ENCODE assay signal across 8 cellular contexts in genomic region chr4:108620933-108621905, GRCh38. TPM values are rescaled to one million over a fixed set of nuclear protein-coding genes. Genes with fewer than 3 reads are reported as not detected.
DNase-seq lines count a peak whose midpoint lies in the region; ATAC-seq and TF ChIP-seq lines count a peak whose summit lies in the region.

No MANE protein-coding gene starts in this region.

- H3K27me3 Mint-ChIP-seq in natural killer cell (ENCODE audit: low read depth in 2 of 2) = no peaks in the 10 kb centered on the region

- H3K27me3 ChIP-seq in MG63 = no peaks in the 10 kb centered on the region

- peak overlapping the region; percentile 88 for H3K4me3 Mint-ChIP-seq in natural killer cell

- TF ChIP-seq CTCF in natural killer cell (IDR thresholded peaks at IDR 0.05) = no peak

- no peaks in the 10 kb centered on the region for H3K9me3 Mint-ChIP-seq in natural killer cell

- H3K36me3 ChIP-seq in MG63 = peaks cover 55% of the 10 kb centered on the region

- no peaks in the 10 kb centered on the region for H3K9me3 ChIP-seq in MG63

- H3K4me1 Mint-ChIP-seq in natural killer cell = peaks cover 31 to 45% of the 10 kb centered on the region in 2 donors

- peak overlapping the region; percentile 94 to 96 for H3K27ac Mint-ChIP-seq in natural killer cell

- peaks cover 15% of the 10 kb centered on the region for H3K36me3 Mint-ChIP-seq in natural killer cell

- ATAC-seq in natural killer cell = no peak
- no peak for ATAC-seq in HG02798 (IDR thresholded peaks at IDR 0.05; ENCODE audit: poor library complexity, unreplicated experiment)

- DNase-seq in NCI-H82 (lab: John Stamatoyannopoulos, UW) = peak; percentile 44
- no peak for DNase-seq in NCI-H82 treated with DMSO at 0.1 percent for 48 hours (lab: John Stamatoyannopoulos, UW; ENCODE audit: unreplicated experiment)
- DNase-seq in MG63 = no peak
- DNase-seq in dermis blood vessel endothelial cell = peak; percentile 59
- no peak for DNase-seq in natural killer cell
- DNase-seq in NCI-H524 treated with DMSO at 0.1 percent for 48 hours (lab: John Stamatoyannopoulos, UW) = no peak
- DNase-seq in T-helper 9 cell = no peak

- peak overlapping the region; percentile 97 for H3K4me3 ChIP-seq in MG63

- intact Hi-C loops in natural killer cell (cut with micrococcal nuclease) = loop anchor here (1.0 to 5.0 kb wide), 3 partner anchors 29 to 689 kb away; partner anchors contain the start of genes CYP2U1, HADH and OSTC

RNA-seq across cellular contexts. Expression of gene RPL34, which starts 0.8 kb away (rescaled TPM):
- 681 and 851 TPM in 2 replicates for total RNA-seq in MG63 (2014; rRNA removed; shearing (Covaris generic); ENCODE audit: low replicate concordance)
- 572 and 777 TPM in 2 replicates for total RNA-seq in dermis blood vessel endothelial cell
- 1,000 to 10,000 TPM; 1,002 to 1,285 (median 1,229) TPM for total RNA-seq in natural killer cell

RNA-seq across cellular contexts. Expression of gene OSTC, which starts 29.2 kb away (rescaled TPM):
- total RNA-seq in MG63 (2014; rRNA removed; shearing (Covaris generic); ENCODE audit: low replicate concordance) = 77.7 and 1,094 TPM in 2 replicates
- total RNA-seq in dermis blood vessel endothelial cell = 205 and 289 TPM in 2 replicates
- 10 to 100 TPM; 31.2 to 36.5 (median 32.2) TPM for total RNA-seq in natural killer cell

Comparison
In these comparisons a context has a peak if more than half of its experiments do, and no peak if none do; other contexts are left out.
1. DNase-seq: peak in NCI-H82 (single experiment) and dermis blood vessel endothelial cell (single experiment); none in NCI-H82 treated with DMSO at 0.1 percent for 48 hours (single experiment), MG63 (single experiment), natural killer cell (single experiment), NCI-H524 treated with DMSO at 0.1 percent for 48 hours (single experiment) and T-helper 9 cell (single experiment).